ENCODE assay signal across 14 cellular contexts in genomic region chr13:24214528-24214927, GRCh38. TPM values are rescaled to one million over a fixed set of nuclear protein-coding genes. Genes with fewer than 3 reads are reported as not detected.
DNase-seq lines count a peak whose midpoint lies in the region; ATAC-seq and TF ChIP-seq lines count a peak whose summit lies in the region.
"Had no signal": no experiment of that assay in that cellular context is flagged by ENCODE, and none has a peak within 500 bp of the region (broad histone marks: within the 10 kb centered on the region; RNA-seq: fewer than 3 reads in every experiment).

No MANE protein-coding gene starts in this region.

- peak; percentile 42 for ATAC-seq in GM18499 (IDR thresholded peaks at IDR 0.05; ENCODE audit: insufficient read depth, unreplicated experiment)
- peak; percentile 41 for ATAC-seq in GM21423 (IDR thresholded peaks at IDR 0.05; ENCODE audit: unreplicated experiment)
- peak; percentile 39 for ATAC-seq in HG03139 (IDR thresholded peaks at IDR 0.05; ENCODE audit: unreplicated experiment)
- peak; percentile 31 for ATAC-seq in esophagus mucosa
- ATAC-seq in HG03175 (IDR thresholded peaks at IDR 0.05; ENCODE audit: unreplicated experiment): no peak
- no peak for ATAC-seq in GM21576 (IDR thresholded peaks at IDR 0.05; ENCODE audit: unreplicated experiment)
- no peak for ATAC-seq in HG02884 (IDR thresholded peaks at IDR 0.05; ENCODE audit: unreplicated experiment)
- ATAC-seq: gastroesophageal sphincter, right cardiac atrium had no signal

- no peak for DNase-seq in ascending aorta (ENCODE audit: low spot score in 2 of 2)
- DNase-seq: activated CD4-positive, alpha-beta T cell treated with anti-CD3 and anti-CD28 coated beads, Interleukin-2, amount 10 ng/mL, durations not matched to agents 24 days and 14 days; CD4-positive, CD25-positive, alpha-beta regulatory T cell; effector memory CD4-positive, alpha-beta T cell; right cardiac atrium had no signal

- H3K36me3 ChIP-seq in ascending aorta: no peaks in the 10 kb centered on the region
- H3K36me3 ChIP-seq: gastroesophageal sphincter, HAP-1 had no signal

- H3K4me3 ChIP-seq in ascending aorta: no peak overlapping the region
- H3K4me3 ChIP-seq: gastroesophageal sphincter, HAP-1 had no signal

- peaks cover 0 to 3% of the 10 kb centered on the region in 2 donors for H3K4me1 ChIP-seq in ascending aorta

- H3K27me3 ChIP-seq in ascending aorta: no peaks in the 10 kb centered on the region
- H3K27me3 ChIP-seq: gastroesophageal sphincter had no signal

- intact Hi-C loops in ascending aorta (cut with DNase I): no loop called here

- no peak for TF ChIP-seq CTCF in ascending aorta (IDR thresholded peaks at IDR 0.05)

- no peak overlapping the region for H3K27ac ChIP-seq in ascending aorta

- H3K9me3 ChIP-seq in ascending aorta: no peaks in the 10 kb centered on the region
- H3K9me3 ChIP-seq: gastroesophageal sphincter, HAP-1 had no signal

RNA-seq across cellular contexts. Expression of gene SPATA13, which starts 54.0 kb away (rescaled TPM):
- total RNA-seq in esophagus mucosa (2.2 TPM), ascending aorta (38.2 TPM)

Comparison
In these comparisons a context has a peak if more than half of its experiments do, and no peak if none do; other contexts are left out.
1. ATAC-seq: peak in GM18499 (single experiment), GM21423 (single experiment), HG03139 (single experiment) and esophagus mucosa (single experiment); none in HG03175 (single experiment), GM21576 (single experiment) and HG02884 (single experiment).
2. RNA of gene SPATA13, which starts 54.0 kb away (total RNA-seq): 38.2 TPM in ascending aorta (single experiment); 2.2 TPM in esophagus mucosa (single experiment); every median in the first group is over 10 times any median in the second.